In genomic region chr4:99894998-99895397, GRCh38 we compare ENCODE assay signal across 8 cellular contexts. TPM values are rescaled to one million over a fixed set of nuclear protein-coding genes. Genes with fewer than 3 reads are reported as not detected.
A peak's percentile ranks its signal among the peaks of the same experiment; 100 is the strongest.
DNase-seq lines count a peak whose midpoint lies in the region; ATAC-seq, FAIRE-seq and TF ChIP-seq lines count a peak whose summit lies in the region.

No MANE protein-coding gene starts in this region.

- H3K36me3 ChIP-seq in K562 (ENCODE audit: control insufficient read depth, insufficient read depth, low read length) (peaks cover 23% of the 10 kb centered on the region), mesenchymal stem cell (ENCODE audit: control insufficient read depth in 1 of 2, insufficient read depth in 2 of 2, low read depth in 1 of 2, low read length in 2 of 2) (peaks cover 0 to 41% of the 10 kb centered on the region in 2 experiments), tibial artery (peaks cover 0 to 9% (median 5%) of the 10 kb centered on the region in 3 donors)

- H3K4ac ChIP-seq in mesenchymal stem cell (ENCODE audit: low read depth in 1 of 2, low read length in 2 of 2) = peak overlapping the region in 1 of 2 experiments; percentile 22

- no peak for TF ChIP-seq EP300 in K562 (IDR thresholded peaks at IDR 0.05; ENCODE audit: low read length)

- H3K27me3 ChIP-seq in K562 (ENCODE audit: control insufficient read depth in 2 of 2, insufficient read depth in 2 of 2, low read length in 2 of 2) = no peaks in the 10 kb centered on the region
- H3K27me3 ChIP-seq in mesenchymal stem cell (ENCODE audit: control insufficient read depth in 1 of 2, insufficient read depth in 1 of 2, low read length in 2 of 2) = no peaks in the 10 kb centered on the region
- H3K27me3 ChIP-seq in tibial artery = no peaks in the 10 kb centered on the region

- H2BK120ac ChIP-seq in mesenchymal stem cell (ENCODE audit: low read depth, low read length) = no peak overlapping the region

- H3K79me1 ChIP-seq in mesenchymal stem cell (replicated peaks; ENCODE audit: low read length, poor library complexity, severe bottlenecking) = no peaks in the 10 kb centered on the region

- H3K23ac ChIP-seq in mesenchymal stem cell (ENCODE audit: low read length in 2 of 2) = no peak overlapping the region

- peak overlapping the region; percentile 33 for H3K4me3 ChIP-seq in K562
- H3K4me3 ChIP-seq in mesenchymal stem cell (ENCODE audit: insufficient read depth in 1 of 2, low read depth in 1 of 2, low read length in 2 of 2) = peak overlapping the region in 1 of 2 experiments; percentile 79
- peak overlapping the region; percentile 69 to 82 for H3K4me3 ChIP-seq in tibial artery

- no peak overlapping the region for H4K91ac ChIP-seq in mesenchymal stem cell (ENCODE audit: low read length)

- H3K9me1 ChIP-seq in K562 (ENCODE audit: control insufficient read depth, insufficient read depth, low read length) = no peaks in the 10 kb centered on the region

- H3K27ac ChIP-seq in K562 (ENCODE audit: extremely low read depth, low read depth, low read length) (peak overlapping the region; percentile 51; the same call in 1 of the 3 replicates), mesenchymal stem cell (ENCODE audit: low read length, poor library complexity, severe bottlenecking) (peak overlapping the region; percentile 76), tibial artery (peak overlapping the region; percentile 87 to 88)

- H3K18ac ChIP-seq in mesenchymal stem cell (ENCODE audit: low read depth in 1 of 2, low read length in 2 of 2) = no peak overlapping the region

- H3K4me2 ChIP-seq in K562 (ENCODE audit: insufficient read depth, low read length) (peak overlapping the region; percentile 69), mesenchymal stem cell (ENCODE audit: low read length, poor library complexity, severe bottlenecking) (peak overlapping the region; percentile 73)

- CTCF ChIA-PET in K562 (lab: Yijun Ruan, JAX; ENCODE audit: low intra/inter-chr PET ratio) = no interaction called here

- WGBS in K562 (ENCODE audit: insufficient coverage, low coverage, missing lambda C conversion rate) = 96% methylated on average over 15 of the region's 16 CpGs
- 98% methylated on average over 15 of the region's 16 CpGs for whole genome bisulfite sequencing in mesenchymal stem cell

- H3K14ac ChIP-seq in mesenchymal stem cell (ENCODE audit: low read length in 2 of 2) = no peak overlapping the region

- H3K4me3 Mint-ChIP-seq in activated T-cell treated with anti-CD3 and anti-CD28 coated beads, Interleukin-2, amount 50 U/mL, for 4 hours = peak overlapping the region; percentile 76

- no peak overlapping the region for H2BK5ac ChIP-seq in mesenchymal stem cell (ENCODE audit: low read depth, low read length, poor library complexity, severe bottlenecking)

- no peak for TF ChIP-seq POLR2A in K562 (conservative IDR thresholded peaks at IDR 0.05)

- no peaks in the 10 kb centered on the region for H3K9me3 ChIP-seq in K562 (replicated peaks; ENCODE audit: control insufficient read depth, insufficient read depth, low read depth, low read length)
- no peaks in the 10 kb centered on the region for H3K9me3 ChIP-seq in mesenchymal stem cell (ENCODE audit: control insufficient read depth, low read length)
- H3K9me3 ChIP-seq in tibial artery = no peaks in the 10 kb centered on the region

- H2BK15ac ChIP-seq in mesenchymal stem cell (ENCODE audit: low read depth, poor library complexity, severe bottlenecking) = no peak overlapping the region

- DNase-seq in activated T-cell treated with anti-CD3 and anti-CD28 coated beads, Interleukin-2, amount 50 U/mL, for 4 hours = no peak
- no peak for DNase-seq in activated T-cell treated with anti-CD3 and anti-CD28 coated beads, Interleukin-2, amount 50 U/mL, for 48 hours
- DNase-seq in K562 (ENCODE audit: extremely low read depth in 1 of 4, low spot score in 3 of 4) (no peak), mesenchymal stem cell (no peak), tibial artery (no peak), NCI-H1417 treated with DMSO at 0.1 percent for 48 hours (lab: John Stamatoyannopoulos, UW) (no peak), D341Med (ENCODE audit: low spot score) (no peak), DMS79 treated with DMSO at 0.1 percent for 48 hours (lab: John Stamatoyannopoulos, UW) (no peak)

- peaks cover 34% of the 10 kb centered on the region for H3K4me1 Mint-ChIP-seq in activated T-cell treated with anti-CD3 and anti-CD28 coated beads, Interleukin-2, amount 50 U/mL, for 4 hours (ENCODE audit: low read depth)

- no peaks in the 10 kb centered on the region for H4K20me1 ChIP-seq in K562 (replicated peaks; ENCODE audit: control insufficient read depth, insufficient read depth, low read length)

- no peak overlapping the region for H2AK5ac ChIP-seq in mesenchymal stem cell (ENCODE audit: low read length, severe bottlenecking)

- TF ChIP-seq CTCF in K562 (IDR thresholded peaks at IDR 0.05 in 2 of 3, conservative IDR thresholded peaks at IDR 0.05 in 1 of 3; ENCODE audit: insufficient read depth in 2 of 3, low read depth in 1 of 3, low read length in 3 of 3) (no peak), tibial artery (IDR thresholded peaks at IDR 0.05) (no peak)

- no peak overlapping the region for H3K9ac ChIP-seq in K562 (ENCODE audit: insufficient read depth in 1 of 2, low read depth in 2 of 2, low read length in 2 of 2)
- H3K9ac ChIP-seq in mesenchymal stem cell (ENCODE audit: low read length) = peak overlapping the region; percentile 87

- H2AFZ ChIP-seq in K562 (ENCODE audit: low read depth, low read length) = peak overlapping the region; percentile 89
- H2AFZ ChIP-seq in mesenchymal stem cell (ENCODE audit: low read depth, low read length) = no peak overlapping the region

- POLR2A ChIA-PET in K562 (lab: Yijun Ruan, JAX) = interaction anchor here (0.6 to 2.3 kb wide), 6 partner anchors 24 to 412 kb away, joined by 3 to 11 read pairs (median 4); partner anchors contain the start of genes DNAJB14 and H2AZ1

- in situ Hi-C loops in K562 (cut with MboI) = no loop called here

- H3K79me2 ChIP-seq in K562 (ENCODE audit: control insufficient read depth, insufficient read depth, low read length) = peaks cover 37% of the 10 kb centered on the region

- BruUV-seq in K562 (replicated peaks; lab: Mats Ljungman, UMichigan) = TSS peak; percentile 54

- no peak overlapping the region for H2BK12ac ChIP-seq in mesenchymal stem cell (ENCODE audit: low read length in 2 of 2)

- H3K9me3 Mint-ChIP-seq in activated T-cell treated with anti-CD3 and anti-CD28 coated beads, Interleukin-2, amount 50 U/mL, for 4 hours = no peaks in the 10 kb centered on the region

- no peak for ATAC-seq in activated T-cell treated with anti-CD3 and anti-CD28 coated beads, Interleukin-2, amount 50 U/mL, for 4 hours
- ATAC-seq in K562 = no peak

- intact Hi-C loops in K562 (cut with micrococcal nuclease) = loop anchor here (2.0 kb wide), 1 partner anchor 54 kb away; no protein-coding TSS in a partner anchor
- intact Hi-C loops in tibial artery (cut with DNase I; ENCODE audit: low total_unique reads) = loop anchor here (5.0 kb wide), 2 partner anchors 52 to 333 kb away; partner anchors contain the start of genes DNAJB14 and TRMT10A

- H3K27me3 Mint-ChIP-seq in activated T-cell treated with anti-CD3 and anti-CD28 coated beads, Interleukin-2, amount 50 U/mL, for 4 hours (ENCODE audit: low read depth) = no peaks in the 10 kb centered on the region

- TF ChIP-seq RAD21 in K562 (CRISPR knock-in tag; conservative IDR thresholded peaks at IDR 0.05 in 1 of 2, IDR thresholded peaks at IDR 0.05 in 1 of 2) = no peak

- H3K36me3 Mint-ChIP-seq in activated T-cell treated with anti-CD3 and anti-CD28 coated beads, Interleukin-2, amount 50 U/mL, for 4 hours (ENCODE audit: insufficient read depth) = peaks cover 15% of the 10 kb centered on the region

- H3K4me1 ChIP-seq in K562 (replicated peaks in 1 of 2; ENCODE audit: control insufficient read depth in 2 of 2, insufficient read depth in 2 of 2, low read length in 2 of 2) (peaks cover 0 to 3% of the 10 kb centered on the region in 2 experiments; a peak in 4 of 5 replicates), mesenchymal stem cell (ENCODE audit: control insufficient read depth, insufficient read depth, low read depth, low read length) (peaks cover 5% of the 10 kb centered on the region), tibial artery (peaks cover 0 to 36% (median 17%) of the 10 kb centered on the region in 4 donors)

- no peak for FAIRE-seq in K562 (lab: Jason Lieb, UNC)

- H4K8ac ChIP-seq in mesenchymal stem cell (ENCODE audit: low read length) = peak overlapping the region; percentile 95

RNA-seq across cellular contexts. Expression of gene LAMTOR3, which starts 0.8 kb away (rescaled TPM):
- total RNA-seq in activated T-cell treated with anti-CD3 and anti-CD28 coated beads, Interleukin-2, amount 50 U/mL, for 4 hours = 10 to 100 TPM; 37.0 to 39.7 (median 37.7) TPM
- 3.5 and 8.5 TPM in 2 replicates for total RNA-seq in K562 (2011; cell fraction: chromatin; rRNA removed; ENCODE audit: low replicate concordance)
- total RNA-seq in K562 (2011; cell fraction: nucleolus; rRNA removed) = 2.2 and 2.5 TPM in 2 replicates
- total RNA-seq in K562 (2011; cell fraction: nucleoplasm; rRNA removed) = 6.6 and 11.1 TPM in 2 replicates
- total RNA-seq in K562 (2014; rRNA removed) = 17.9 and 22.5 TPM in 2 replicates
- 58.0 and 65.7 TPM in 2 replicates for total RNA-seq in K562 (2014; rRNA removed; fragmentation: Illumina TruSeq; extraction: Trizol)
- total RNA-seq in K562 (2015; rRNA removed; fragmentation: Illumina TruSeq; extraction: Trizol) = 53.0 and 59.4 TPM in 2 replicates
- total RNA-seq in K562 (2021) = 38.4 and 40.1 TPM in 2 replicates
- polyA plus RNA-seq in K562 (2011; rRNA removed) = 61.8 and 85.7 TPM in 2 replicates
- 14.2 and 38.6 TPM in 2 replicates for polyA plus RNA-seq in K562 (2011; cell fraction: cytosol; rRNA removed)
- polyA plus RNA-seq in K562 (2011; cell fraction: nucleus; rRNA removed) = 6.8 and 13.5 TPM in 2 replicates
- polyA plus RNA-seq in K562 (2012) = 36.3 and 50.4 TPM in 2 replicates
- 53.3 and 70.7 TPM in 2 replicates for polyA plus RNA-seq in K562 (2014; fragmentation: Illumina TruSeq; extraction: Trizol)
- polyA plus RNA-seq in K562 (2014; fragmentation: Nextera tagmentation; extraction: Ambion mirVana) = 100 to 1,000 TPM; 136 to 146 TPM
- polyA plus RNA-seq in K562 (2014; rRNA removed) = 38.3 and 41.9 TPM in 2 replicates
- 28.5 and 30.6 TPM in 2 replicates for polyA minus RNA-seq in K562 (2011; rRNA and poly(A)+ RNA removed)
- polyA minus RNA-seq in K562 (2011; cell fraction: cytosol; rRNA and poly(A)+ RNA removed) = 9.2 and 14.9 TPM in 2 replicates
- 2.6 and 4.4 TPM in 2 replicates for polyA minus RNA-seq in K562 (2011; cell fraction: nucleus; rRNA and poly(A)+ RNA removed)
- 47.9 TPM for polyA plus RNA-seq in mesenchymal stem cell (2013, experiment 1 of 2)
- 50.4 TPM for polyA plus RNA-seq in mesenchymal stem cell (2013, experiment 2 of 2)

RNA-seq across cellular contexts. Expression of gene DNAJB14, which starts 51.4 kb away (rescaled TPM):
- total RNA-seq in activated T-cell treated with anti-CD3 and anti-CD28 coated beads, Interleukin-2, amount 50 U/mL, for 4 hours = 10 to 100 TPM; 38.8 to 42.4 (median 40.5) TPM
- total RNA-seq in K562 (2011; cell fraction: chromatin; rRNA removed; ENCODE audit: low replicate concordance) = 14.2 and 64.8 TPM in 2 replicates
- total RNA-seq in K562 (2011; cell fraction: nucleolus; rRNA removed) = 6.0 and 11.1 TPM in 2 replicates
- total RNA-seq in K562 (2011; cell fraction: nucleoplasm; rRNA removed) = 35.4 and 96.1 TPM in 2 replicates
- total RNA-seq in K562 (2014; rRNA removed) (10.1 and 17.8 TPM in 2 replicates), K562 (2014; rRNA removed; fragmentation: Illumina TruSeq; extraction: Trizol) (23.1 and 28.6 TPM in 2 replicates), K562 (2015; rRNA removed; fragmentation: Illumina TruSeq; extraction: Trizol) (20.3 and 21.0 TPM in 2 replicates), K562 (2021) (28.0 and 30.2 TPM in 2 replicates)
- polyA plus RNA-seq in K562 (2011; rRNA removed) (9.9 and 13.2 TPM in 2 replicates), K562 (2014; fragmentation: Illumina TruSeq; extraction: Trizol) (12.7 and 14.3 TPM in 2 replicates), K562 (2014; fragmentation: Nextera tagmentation; extraction: Ambion mirVana) (1 to 10 TPM; 5.5 to 7.0 TPM), K562 (2014; rRNA removed) (9.1 and 20.4 TPM in 2 replicates)
- polyA plus RNA-seq in K562 (2011; cell fraction: cytosol; rRNA removed) = 6.3 and 8.7 TPM in 2 replicates
- 10.8 and 12.5 TPM in 2 replicates for polyA plus RNA-seq in K562 (2011; cell fraction: nucleus; rRNA removed)
- 20.2 and 27.4 TPM in 2 replicates for polyA plus RNA-seq in K562 (2012)
- 23.9 and 29.7 TPM in 2 replicates for polyA minus RNA-seq in K562 (2011; rRNA and poly(A)+ RNA removed)
- 6.5 and 9.5 TPM in 2 replicates for polyA minus RNA-seq in K562 (2011; cell fraction: cytosol; rRNA and poly(A)+ RNA removed)
- polyA minus RNA-seq in K562 (2011; cell fraction: nucleus; rRNA and poly(A)+ RNA removed) = 22.2 and 33.1 TPM in 2 replicates
- 31.4 TPM for polyA plus RNA-seq in mesenchymal stem cell (2013, experiment 1 of 2)
- 32.4 TPM for polyA plus RNA-seq in mesenchymal stem cell (2013, experiment 2 of 2)

RNA-seq across cellular contexts. Expression of gene H2AZ1, which starts 55.1 kb away (rescaled TPM):
- 100 to 1,000 TPM; 358 to 431 (median 388) TPM for total RNA-seq in activated T-cell treated with anti-CD3 and anti-CD28 coated beads, Interleukin-2, amount 50 U/mL, for 4 hours
- 185 and 226 TPM in 2 replicates for total RNA-seq in K562 (2011; cell fraction: chromatin; rRNA removed; ENCODE audit: low replicate concordance)
- 268 TPM in 2 replicates for total RNA-seq in K562 (2011; cell fraction: nucleolus; rRNA removed)
- 275 and 292 TPM in 2 replicates for total RNA-seq in K562 (2011; cell fraction: nucleoplasm; rRNA removed)
- total RNA-seq in K562 (2014; rRNA removed) = 552 and 605 TPM in 2 replicates
- 880 and 938 TPM in 2 replicates for total RNA-seq in K562 (2014; rRNA removed; fragmentation: Illumina TruSeq; extraction: Trizol)
- 753 and 768 TPM in 2 replicates for total RNA-seq in K562 (2015; rRNA removed; fragmentation: Illumina TruSeq; extraction: Trizol)
- 718 and 751 TPM in 2 replicates for total RNA-seq in K562 (2021)
- polyA plus RNA-seq in K562 (2011; rRNA removed) = 738 and 1,020 TPM in 2 replicates
- polyA plus RNA-seq in K562 (2011; cell fraction: cytosol; rRNA removed) = 388 and 531 TPM in 2 replicates
- 230 and 324 TPM in 2 replicates for polyA plus RNA-seq in K562 (2011; cell fraction: nucleus; rRNA removed)
- 967 and 1,116 TPM in 2 replicates for polyA plus RNA-seq in K562 (2012)
- 625 and 744 TPM in 2 replicates for polyA plus RNA-seq in K562 (2014; fragmentation: Illumina TruSeq; extraction: Trizol)
- polyA plus RNA-seq in K562 (2014; fragmentation: Nextera tagmentation; extraction: Ambion mirVana) = 1,000 to 10,000 TPM; 3,608 to 4,380 TPM
- polyA plus RNA-seq in K562 (2014; rRNA removed) = 687 and 854 TPM in 2 replicates
- polyA minus RNA-seq in K562 (2011; rRNA and poly(A)+ RNA removed) = 546 and 663 TPM in 2 replicates
- 149 and 203 TPM in 2 replicates for polyA minus RNA-seq in K562 (2011; cell fraction: cytosol; rRNA and poly(A)+ RNA removed)
- 59.6 and 110 TPM in 2 replicates for polyA minus RNA-seq in K562 (2011; cell fraction: nucleus; rRNA and poly(A)+ RNA removed)
- polyA plus RNA-seq in mesenchymal stem cell (2013, experiment 1 of 2) = 266 TPM
- polyA plus RNA-seq in mesenchymal stem cell (2013, experiment 2 of 2) = 271 TPM
